20 cellular contexts compared by ENCODE assay signal in the genomic region with DNA sequence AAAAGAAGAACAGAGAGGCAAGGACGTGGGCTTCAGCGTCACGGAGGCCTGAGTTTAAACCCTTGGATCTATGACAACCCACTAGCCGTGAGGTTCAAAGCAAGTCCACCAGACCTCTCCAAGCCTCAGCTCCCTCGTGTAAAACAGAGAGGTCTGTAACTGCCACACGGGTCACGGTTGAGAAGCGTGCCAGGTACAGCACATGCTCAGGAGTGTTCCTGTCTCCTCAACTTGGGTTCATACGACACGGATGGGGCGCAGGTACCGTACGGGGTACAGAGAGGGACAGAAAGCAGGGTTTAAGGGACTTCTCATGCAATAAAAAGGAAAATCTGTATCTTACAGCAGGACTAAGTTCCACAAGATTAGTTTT.
A peak's percentile ranks its signal among the peaks of the same experiment; 100 is the strongest.
DNase-seq lines count a peak whose midpoint lies in the region; ATAC-seq, FAIRE-seq and TF ChIP-seq lines count a peak whose summit lies in the region.
"Had no signal": no experiment of that assay in that cellular context is flagged by ENCODE, and none has a peak within 500 bp of the region (broad histone marks: within the 10 kb centered on the region; RNA-seq: fewer than 3 reads in every experiment).

No MANE protein-coding gene starts in this region.

- no peak for TF ChIP-seq RAD21 in HepG2 (CRISPR knock-in tag; IDR thresholded peaks at IDR 0.05)

- no peak for TF ChIP-seq POLR2A in right lobe of liver (IDR thresholded peaks at IDR 0.05)
- no peak for TF ChIP-seq POLR2A in HepG2 (IDR thresholded peaks at IDR 0.05; ENCODE audit: insufficient read depth in 1 of 2, low read depth in 2 of 2, low read length in 2 of 2)
- TF ChIP-seq POLR2A in prostate gland (IDR thresholded peaks at IDR 0.05), result no peak
- no peak for TF ChIP-seq POLR2A in vagina (IDR thresholded peaks at IDR 0.05)

- peak overlapping the region in 2 of 3 donors; percentile 13 to 18 for H3K27ac ChIP-seq in right lobe of liver
- H3K27ac ChIP-seq in HepG2 (ENCODE audit: extremely low read length, insufficient read depth, low read length), result no peak overlapping the region
- peak overlapping the region; percentile 80 for H3K27ac ChIP-seq in hepatocyte
- H3K27ac ChIP-seq in prostate gland, result peak overlapping the region; percentile 78 to 84
- peak overlapping the region; percentile 73 for H3K27ac ChIP-seq in vagina
- H3K27ac ChIP-seq: parathyroid adenoma had no signal

- TF ChIP-seq CTCF in right lobe of liver (IDR thresholded peaks at IDR 0.05) (no peak), HepG2 (CRISPR knock-in tag; IDR thresholded peaks at IDR 0.05) (no peak), hepatocyte (IDR thresholded peaks at IDR 0.05; ENCODE audit: poor library complexity) (no peak), prostate gland (IDR thresholded peaks at IDR 0.05) (no peak), vagina (IDR thresholded peaks at IDR 0.05) (no peak)

- H3K27me3 ChIP-seq in right lobe of liver, result no peaks in the 10 kb centered on the region
- H3K27me3 ChIP-seq in HepG2 (ENCODE audit: control insufficient read depth in 1 of 2, insufficient read depth in 2 of 2, low read length in 2 of 2), result no peaks in the 10 kb centered on the region
- no peaks in the 10 kb centered on the region for H3K27me3 ChIP-seq in hepatocyte
- no peaks in the 10 kb centered on the region for H3K27me3 ChIP-seq in prostate gland (replicated peaks; ENCODE audit: insufficient read depth)
- no peaks in the 10 kb centered on the region for H3K27me3 ChIP-seq in vagina
- H3K27me3 ChIP-seq in MG63, result no peaks in the 10 kb centered on the region

- no peaks in the 10 kb centered on the region for H3K9me3 ChIP-seq in right lobe of liver
- no peaks in the 10 kb centered on the region for H3K9me3 ChIP-seq in HepG2 (ENCODE audit: low read length)
- no peaks in the 10 kb centered on the region for H3K9me3 ChIP-seq in hepatocyte (ENCODE audit: low read depth)
- no peaks in the 10 kb centered on the region for H3K9me3 ChIP-seq in prostate gland
- H3K9me3 ChIP-seq in vagina, result no peaks in the 10 kb centered on the region
- H3K9me3 ChIP-seq in MG63, result no peaks in the 10 kb centered on the region
- H3K9me3 ChIP-seq: BE2C had no signal

- ATAC-seq in right lobe of liver (no peak), HepG2 (no peak), GM21825 (IDR thresholded peaks at IDR 0.05; ENCODE audit: unreplicated experiment) (no peak)

- H3K9me2 ChIP-seq in hepatocyte (replicated peaks; ENCODE audit: insufficient read depth), result no peaks in the 10 kb centered on the region

- H4K20me1 ChIP-seq in HepG2 (ENCODE audit: insufficient read depth, low read length), result no peaks in the 10 kb centered on the region
- H4K20me1 ChIP-seq in hepatocyte (ENCODE audit: insufficient read depth, poor library complexity, severe bottlenecking), result peaks cover 8% of the 10 kb centered on the region

- no peaks in the 10 kb centered on the region for H3K79me2 ChIP-seq in HepG2 (ENCODE audit: insufficient read depth, low read length)
- peaks cover 79% of the 10 kb centered on the region for H3K79me2 ChIP-seq in hepatocyte
- H3K79me2 ChIP-seq: parathyroid adenoma had no signal

- in situ Hi-C loops in HepG2 (cut with HindIII; ENCODE audit: extremely low pct_ligation_motif_present, low pct_unique_long_range_greater_than_20kb), result no loop called here

- TF ChIP-seq EP300 in HepG2 (IDR thresholded peaks at IDR 0.05; ENCODE audit: low read depth in 2 of 2, low read length in 2 of 2) (no peak), HepG2 (CRISPR knock-in tag; IDR thresholded peaks at IDR 0.05; ENCODE audit: borderline replicate concordance) (no peak)

- H3K36me3 ChIP-seq in right lobe of liver (no peaks in the 10 kb centered on the region), HepG2 (replicated peaks in 1 of 2; ENCODE audit: control insufficient read depth in 1 of 2, insufficient read depth in 2 of 2, low read length in 2 of 2) (no peaks in the 10 kb centered on the region; a peak in 1 of 5 replicates), hepatocyte (replicated peaks; ENCODE audit: insufficient read depth, low read depth) (no peaks in the 10 kb centered on the region), prostate gland (no peaks in the 10 kb centered on the region), vagina (no peaks in the 10 kb centered on the region), MG63 (no peaks in the 10 kb centered on the region)
- H3K36me3 ChIP-seq: BE2C had no signal

- H3K9ac ChIP-seq in HepG2 (ENCODE audit: insufficient read depth, low read depth, low read length), result no peak overlapping the region
- H3K9ac ChIP-seq: parathyroid adenoma had no signal

- DNase-seq in right lobe of liver (no peak), HepG2 (ENCODE audit: low spot score) (no peak), hepatocyte (ENCODE audit: low spot score) (no peak), prostate gland (ENCODE audit: low spot score) (no peak), vagina (ENCODE audit: extremely low spot score in 2 of 2) (no peak), DMS53 (lab: John Stamatoyannopoulos, UW) (no peak), MG63 (no peak)
- DNase-seq: activated CD8-positive, alpha-beta memory T cell treated with anti-CD3 and anti-CD28 coated beads for 24 hours; activated naive CD4-positive, alpha-beta T cell treated with anti-CD3 and anti-CD28 coated beads, Interleukin-2, amount 10 ng/mL, durations not matched to agents 7 days and 5 days; activated T-cell treated with anti-CD3 and anti-CD28 coated beads, Interleukin-2, amount 50 U/mL, for 48 hours; BE2C; Calu3; NCI-H1436; NCI-H2171; NCI-H524 treated with DMSO at 0.1 percent for 48 hours; stimulated activated CD4-positive, alpha-beta T cell treated with anti-CD3 and anti-CD28 coated beads, Interleukin-4, amount 100 ng/mL, for 4 hours; T1000 had no signal

- CTCF ChIA-PET in HepG2 (lab: Yijun Ruan, JAX; ENCODE audit: low intra/inter-chr PET ratio, low total read pairs), result no interaction called here

- BruUV-seq in HepG2 (replicated peaks; lab: Mats Ljungman, UMichigan), result no TSS peak

- peaks cover 0 to 14% (median 4%) of the 10 kb centered on the region in 4 donors for H3K4me1 ChIP-seq in right lobe of liver
- peaks cover 12% of the 10 kb centered on the region for H3K4me1 ChIP-seq in HepG2 (ENCODE audit: insufficient read depth, low read length)
- H3K4me1 ChIP-seq in hepatocyte (ENCODE audit: insufficient read depth), result peaks cover 8% of the 10 kb centered on the region
- H3K4me1 ChIP-seq in prostate gland (replicated peaks), result peaks cover 11% of the 10 kb centered on the region
- H3K4me1 ChIP-seq in vagina, result peaks cover 45% of the 10 kb centered on the region
- H3K4me1 ChIP-seq: BE2C had no signal

- H2AFZ ChIP-seq in HepG2 (ENCODE audit: low read length) (no peak overlapping the region), hepatocyte (no peak overlapping the region)
- H2AFZ ChIP-seq: parathyroid adenoma had no signal

- FAIRE-seq in HepG2 (lab: Jason Lieb, UNC), result no peak
- FAIRE-seq: A204.1 had no signal

- intact Hi-C loops in right lobe of liver (cut with DNase I), result loop anchor here in 1 of 2 donors (10.0 kb wide), 1 partner anchor 97 kb away; no protein-coding TSS in a partner anchor
- intact Hi-C loops in HepG2 (cut with micrococcal nuclease; ENCODE audit: unreplicated experiment), result no loop called here
- intact Hi-C loops in prostate gland (cut with DNase I), result loop anchor here (2.0 kb wide), 1 partner anchor 15 kb away; no protein-coding TSS in a partner anchor
- intact Hi-C loops in vagina (cut with DNase I), result loop anchor here (10.0 kb wide), 2 partner anchors 87 to 93 kb away; partner anchors contain the start of gene NXN

- POLR2A ChIA-PET in HepG2 (lab: Yijun Ruan, JAX), result no interaction called here

- H3K4me3 ChIP-seq in right lobe of liver (no peak overlapping the region), HepG2 (replicated peaks in 1 of 3; ENCODE audit: insufficient read depth in 1 of 3, low read depth in 2 of 3, low read length in 3 of 3) (no peak overlapping the region), hepatocyte (no peak overlapping the region), prostate gland (no peak overlapping the region), vagina (no peak overlapping the region), MG63 (no peak overlapping the region)

- H3K4me2 ChIP-seq in HepG2 (ENCODE audit: low read depth, low read length) (no peak overlapping the region), hepatocyte (no peak overlapping the region)

- WGBS in right lobe of liver (ENCODE audit: insufficient coverage, low coverage, low lambda C conversion rate, missing lambda C conversion rate), result 73% methylated on average over 11 of the region's 13 CpGs
- 82% methylated on average over 13 of the region's 13 CpGs for WGBS in HepG2 (ENCODE audit: low lambda C conversion rate)
- 75% methylated on average over 13 of the region's 13 CpGs for WGBS in hepatocyte (ENCODE audit: low lambda C conversion rate, missing lambda C conversion rate)
- 29% methylated on average over 13 of the region's 13 CpGs for WGBS in prostate gland

TF ChIP-seq in HepG2, 621 proteins besides CTCF, POLR2A, EP300 and RAD21 (continues in another document):
- TF ChIP-seq ZFP36 (IDR thresholded peaks at IDR 0.05; ENCODE audit: borderline replicate concordance, low read depth, low read length, partially characterized antibody) (no peak), ZFP36L2 (CRISPR knock-in tag; IDR thresholded peaks at IDR 0.05) (no peak)
